Comparison of ENCODE assay signal across 14 cellular contexts in genomic region chr2:16729335-16729734, GRCh38.
DNase-seq lines count a peak whose midpoint lies in the region; ATAC-seq and TF ChIP-seq lines count a peak whose summit lies in the region.
"Had no signal": no experiment of that assay in that cellular context is flagged by ENCODE, and none has a peak within 500 bp of the region (broad histone marks: within the 10 kb centered on the region; RNA-seq: fewer than 3 reads in every experiment).

No MANE protein-coding gene starts in this region.

- no peak overlapping the region for H3K4me3 ChIP-seq in lower leg skin (ENCODE audit: low read depth, poor library complexity, severe bottlenecking)
- H3K4me3 ChIP-seq: cardiac muscle cell, esophagus squamous epithelium, thyroid gland had no signal

- in situ Hi-C loops in G401 (cut with HindIII; ENCODE audit: low sequenced_read_pairs), result no loop called here

- no peak for TF ChIP-seq CTCF in lower leg skin (IDR thresholded peaks at IDR 0.05)

- no peak for DNase-seq in stimulated activated naive CD8-positive, alpha-beta T cell treated with anti-CD3 and anti-CD28 coated beads, Interleukin-15, Interleukin-2, amounts not matched to agents 100 U/mL and 50 U/mL, for 24 hours
- DNase-seq in stimulated activated naive CD8-positive, alpha-beta T cell treated with anti-CD3 and anti-CD28 coated beads, Interleukin-15, amount 100 ng/mL, for 72 hours, result no peak
- peak; percentile 11 for DNase-seq in HT1080 (ENCODE audit: low read depth)
- no peak for DNase-seq in G401 (ENCODE audit: low spot score)
- DNase-seq in lower leg skin (ENCODE audit: low spot score in 2 of 2), result no peak
- DNase-seq in DMS79 (lab: John Stamatoyannopoulos, UW), result no peak
- DNase-seq: activated effector memory CD4-positive, alpha-beta T cell treated with Interleukin-2 at 50 U/mL for 16 hours; DND-41; esophagus squamous epithelium; Karpas-422 had no signal

- no peak overlapping the region for H3K4me3 Mint-ChIP-seq in stimulated activated naive CD8-positive, alpha-beta T cell treated with anti-CD3 and anti-CD28 coated beads, Interleukin-15, amount 100 ng/mL, for 72 hours

- TF ChIP-seq POLR2A in lower leg skin (IDR thresholded peaks at IDR 0.05), result no peak

- peak; percentile 21 for ATAC-seq in stimulated activated naive CD8-positive, alpha-beta T cell treated with anti-CD3 and anti-CD28 coated beads, Interleukin-15, Interleukin-2, amounts not matched to agents 100 U/mL and 50 U/mL, for 24 hours
- ATAC-seq in stimulated activated naive CD8-positive, alpha-beta T cell treated with anti-CD3 and anti-CD28 coated beads, Interleukin-15, amount 100 ng/mL, for 72 hours, result no peak
- ATAC-seq in HG02642 (IDR thresholded peaks at IDR 0.05; ENCODE audit: poor library complexity, unreplicated experiment), result peak; percentile 64
- ATAC-seq in GM19455 (IDR thresholded peaks at IDR 0.05; ENCODE audit: unreplicated experiment), result no peak

- H3K27ac Mint-ChIP-seq in stimulated activated naive CD8-positive, alpha-beta T cell treated with anti-CD3 and anti-CD28 coated beads, Interleukin-15, amount 100 ng/mL, for 72 hours, result no peak overlapping the region

- 89 to 91% methylated on average over 5 of the region's 5 CpGs for WGBS in lower leg skin, 2 donors

- intact Hi-C loops in lower leg skin (cut with DNase I; ENCODE audit: low total_unique reads), result no loop called here

- H3K9me3 Mint-ChIP-seq in stimulated activated naive CD8-positive, alpha-beta T cell treated with anti-CD3 and anti-CD28 coated beads, Interleukin-15, amount 100 ng/mL, for 72 hours, result peaks cover 0 to 5% of the 10 kb centered on the region in 2 donors

- H3K27me3 Mint-ChIP-seq in stimulated activated naive CD8-positive, alpha-beta T cell treated with anti-CD3 and anti-CD28 coated beads, Interleukin-15, amount 100 ng/mL, for 72 hours, result peaks cover 3% of the 10 kb centered on the region

- H3K4me1 Mint-ChIP-seq in stimulated activated naive CD8-positive, alpha-beta T cell treated with anti-CD3 and anti-CD28 coated beads, Interleukin-15, amount 100 ng/mL, for 72 hours, result no peaks in the 10 kb centered on the region

Comparison
In these comparisons a context has a peak if more than half of its experiments do, and no peak if none do; other contexts are left out.
1. ATAC-seq: peak in stimulated activated naive CD8-positive, alpha-beta T cell treated with anti-CD3 and anti-CD28 coated beads, Interleukin-15, Interleukin-2, amounts not matched to agents 100 U/mL and 50 U/mL, for 24 hours (single experiment) and HG02642 (single experiment); none in stimulated activated naive CD8-positive, alpha-beta T cell treated with anti-CD3 and anti-CD28 coated beads, Interleukin-15, amount 100 ng/mL, for 72 hours (single experiment) and GM19455 (single experiment).